8 cellular contexts compared by ENCODE assay signal in genomic region chr11:911031-911889, GRCh38. TPM values are rescaled to one million over a fixed set of nuclear protein-coding genes. Genes with fewer than 3 reads are reported as not detected.
A peak's percentile ranks its signal among the peaks of the same experiment; 100 is the strongest.
DNase-seq lines count a peak whose midpoint lies in the region; ATAC-seq and TF ChIP-seq lines count a peak whose summit lies in the region.

No MANE protein-coding gene starts in this region.

- peaks cover 0 to 2% of the 10 kb centered on the region in 2 donors for H3K36me3 ChIP-seq in lung (ENCODE audit: control insufficient read depth in 2 of 2, insufficient read depth in 2 of 2, low read length in 2 of 2)

- peak overlapping the region; percentile 95 for H3K4me3 Mint-ChIP-seq in T-helper 1 cell treated with Interleukin-12 subunit alpha and Interleukin-12 subunit beta and Interleukin-4 antibody, amounts not matched to agents 30 μg/mL and 1 μg/mL, for 36 hours

- H3K27ac Mint-ChIP-seq in T-helper 1 cell treated with Interleukin-12 subunit alpha and Interleukin-12 subunit beta and Interleukin-4 antibody, amounts not matched to agents 30 μg/mL and 1 μg/mL, for 36 hours: peak overlapping the region; percentile 88

- peaks cover 0 to 4% of the 10 kb centered on the region in 2 donors for H3K4me1 ChIP-seq in lung (ENCODE audit: control insufficient read depth in 2 of 2, insufficient read depth in 2 of 2, low read length in 2 of 2)

- H3K4me1 Mint-ChIP-seq in T-helper 1 cell treated with Interleukin-12 subunit alpha and Interleukin-12 subunit beta and Interleukin-4 antibody, amounts not matched to agents 30 μg/mL and 1 μg/mL, for 36 hours (ENCODE audit: low read depth): peaks cover 15% of the 10 kb centered on the region

- ATAC-seq in GM19035 (IDR thresholded peaks at IDR 0.05; ENCODE audit: unreplicated experiment) (peak; percentile 31), HG03460 (IDR thresholded peaks at IDR 0.05; ENCODE audit: unreplicated experiment) (peak; percentile 22), lung (ENCODE audit: insufficient read depth, low FRiP score) (peak; percentile 37)

- H3K27me3 Mint-ChIP-seq in T-helper 1 cell treated with Interleukin-12 subunit alpha and Interleukin-12 subunit beta and Interleukin-4 antibody, amounts not matched to agents 30 μg/mL and 1 μg/mL, for 36 hours (ENCODE audit: low read depth): no peaks in the 10 kb centered on the region

- H3K9me3 Mint-ChIP-seq in T-helper 1 cell treated with Interleukin-12 subunit alpha and Interleukin-12 subunit beta and Interleukin-4 antibody, amounts not matched to agents 30 μg/mL and 1 μg/mL, for 36 hours: no peaks in the 10 kb centered on the region

- H3K27me3 ChIP-seq in lung (ENCODE audit: control insufficient read depth, insufficient read depth): no peaks in the 10 kb centered on the region

- no peak for TF ChIP-seq CTCF in AG09309 (IDR thresholded peaks at IDR 0.05; ENCODE audit: control insufficient read depth, insufficient read depth, low read depth, low read length, missing control alignments)
- no peak for TF ChIP-seq CTCF in choroid plexus epithelial cell (conservative IDR thresholded peaks at IDR 0.05; ENCODE audit: low read depth, low read length)
- TF ChIP-seq CTCF in lung (IDR thresholded peaks at IDR 0.05; ENCODE audit: control extremely low read depth, extremely low read depth): no peak

- H3K36me3 Mint-ChIP-seq in T-helper 1 cell treated with Interleukin-12 subunit alpha and Interleukin-12 subunit beta and Interleukin-4 antibody, amounts not matched to agents 30 μg/mL and 1 μg/mL, for 36 hours (ENCODE audit: low read depth): no peaks in the 10 kb centered on the region

- no peaks in the 10 kb centered on the region for H3K9me3 ChIP-seq in lung (ENCODE audit: control insufficient read depth in 2 of 2, insufficient read depth in 1 of 2, low read length in 1 of 2)

- peak overlapping the region; percentile 66 to 90 for H3K27ac ChIP-seq in lung (ENCODE audit: low read depth in 1 of 2, low read length in 1 of 2)

- 3% methylated on average over 66 to 68 of the region's 68 CpGs for WGBS in lung, 2 donors

- DNase-seq in AG09309 (ENCODE audit: low read depth) (no peak), choroid plexus epithelial cell (ENCODE audit: low read depth) (peak; percentile 88), lung (ENCODE audit: low spot score) (no peak), NCI-H2171 (lab: John Stamatoyannopoulos, UW) (no peak)
- DNase-seq in stimulated activated CD8-positive, alpha-beta memory T cell treated with anti-CD3 and anti-CD28 coated beads, Interleukin-4, amount 100 ng/mL, for 48 hours: peak; percentile 61

- H3K4me3 ChIP-seq in AG09309 (ENCODE audit: control insufficient read depth, low read depth, low read length): peak overlapping the region; percentile 96
- peak overlapping the region; percentile 78 for H3K4me3 ChIP-seq in choroid plexus epithelial cell (ENCODE audit: low read depth, low read length)
- H3K4me3 ChIP-seq in lung: peak overlapping the region; percentile 65

RNA-seq across cellular contexts. Expression of gene CHID1, which starts 0.7 kb away (rescaled TPM):
- 10 to 100 TPM; 41.7 to 92.2 TPM for total RNA-seq in lung
- 10 to 100 TPM; 42.4 to 55.2 TPM for polyA plus RNA-seq in lung

RNA-seq across cellular contexts. Expression of gene AP2A2, which starts 14.4 kb away (rescaled TPM):
- total RNA-seq in lung: 10 to 100 TPM; 60.0 to 93.2 TPM
- 10 to 100 TPM; 33.8 to 48.8 TPM for polyA plus RNA-seq in lung

Comparison
In these comparisons a context has a peak if more than half of its experiments do, and no peak if none do; other contexts are left out.
1. DNase-seq: peak in choroid plexus epithelial cell (single experiment) and stimulated activated CD8-positive, alpha-beta memory T cell treated with anti-CD3 and anti-CD28 coated beads, Interleukin-4, amount 100 ng/mL, for 48 hours (single experiment); none in AG09309 (single experiment), lung (single experiment) and NCI-H2171 (single experiment).
2. Peak in every context shown above with its lines, with median percentiles within 50 percentile points of each other: H3K4me3 ChIP-seq and ATAC-seq.